In genomic region chr17:36720131-36720530, GRCh38 we compare ENCODE assay signal across 19 cellular contexts.
"Had no signal": no experiment of that assay in that cellular context is flagged by ENCODE, and none has a peak within 500 bp of the region (broad histone marks: within the 10 kb centered on the region; RNA-seq: fewer than 3 reads in every experiment).

No MANE protein-coding gene starts in this region.

- H3K4me3 ChIP-seq: cardiac muscle cell, esophagus muscularis mucosa, sigmoid colon, thoracic aorta, upper lobe of left lung had no signal

- H3K36me3 Mint-ChIP-seq: activated naive CD4-positive, alpha-beta T cell treated with anti-CD3 and anti-CD28 coated beads, Interleukin-2, amount 50 U/mL, for 72 hours; natural killer cell treated with Interleukin-12 subunit alpha and Interleukin-12 subunit beta and Interleukin-15 and Interleukin-18, amount 100 ng/mL, for 72 hours; stimulated activated memory B cell treated with anti-CD40 and anti-IgM and Interleukin-4, amounts not matched to agents 10 μg/mL and 1 μg/mL and 100 μg/mL, for 72 hours; WTC11 had no signal

- H3K27me3 Mint-ChIP-seq: natural killer cell treated with Interleukin-12 subunit alpha and Interleukin-12 subunit beta and Interleukin-15 and Interleukin-18, amount 100 ng/mL, for 72 hours had no signal

- H3K27me3 ChIP-seq: cardiac muscle cell had no signal

- H3K36me3 ChIP-seq: cardiac muscle cell, esophagus muscularis mucosa, sigmoid colon, thoracic aorta, upper lobe of left lung had no signal

- H3K9me3 ChIP-seq: esophagus muscularis mucosa, sigmoid colon, thoracic aorta, upper lobe of left lung had no signal

- FAIRE-seq: endothelial cell of umbilical vein had no signal

- H3K4me3 Mint-ChIP-seq: dendritic cell treated with granulocyte-macrophage colony-stimulating factor and Interleukin-4, amounts not matched to agents 40 ng/mL and 50 ng/mL, for 4 days; stimulated activated memory B cell treated with anti-CD40 and anti-IgM and Interleukin-4, amounts not matched to agents 10 μg/mL and 1 μg/mL and 100 μg/mL, for 72 hours; T-helper 1 cell treated with Interleukin-12 subunit alpha and Interleukin-12 subunit beta and Interleukin-4 antibody, amounts not matched to agents 30 μg/mL and 1 μg/mL, for 36 hours; WTC11 had no signal

- H3K27ac Mint-ChIP-seq: dendritic cell treated with granulocyte-macrophage colony-stimulating factor and Interleukin-4, amounts not matched to agents 40 ng/mL and 50 ng/mL, for 4 days; stimulated activated memory B cell treated with anti-CD40 and anti-IgM and Interleukin-4, amounts not matched to agents 10 μg/mL and 1 μg/mL and 100 μg/mL, for 72 hours; WTC11 had no signal

- DNase-seq: activated CD4-positive, alpha-beta T cell treated with anti-CD3 and anti-CD28 coated beads, Interleukin-2, amount 50 U/mL, for 1 hour; activated CD8-positive, alpha-beta memory T cell treated with anti-CD3 and anti-CD28 coated beads, Interleukin-2, amount 50 U/mL, for 4 hours; activated effector memory CD4-positive, alpha-beta T cell treated with anti-CD3 and anti-CD28 coated beads, Interleukin-2, amount 50 U/mL, for 16 hours; activated T-cell treated with anti-CD3 and anti-CD28 coated beads, Interleukin-2, amount 50 U/mL, for 4 hours; amygdala; effector memory CD4-positive, alpha-beta T cell; sigmoid colon; stimulated activated CD4-positive, alpha-beta T cell treated with anti-CD3 and anti-CD28 coated beads, Interleukin-4, amount 100 ng/mL, for 24 hours; upper lobe of left lung had no signal

- H3K9me3 Mint-ChIP-seq: activated T-cell treated with anti-CD3 and anti-CD28 coated beads, Interleukin-2, amount 50 U/mL, for 4 hours; T-helper 1 cell treated with Interleukin-12 subunit alpha and Interleukin-12 subunit beta and Interleukin-4 antibody, amounts not matched to agents 30 μg/mL and 1 μg/mL, for 36 hours had no signal

- ATAC-seq: activated naive CD4-positive, alpha-beta T cell treated with anti-CD3 and anti-CD28 coated beads, Interleukin-2, amount 50 U/mL, for 72 hours; activated T-cell treated with anti-CD3 and anti-CD28 coated beads, Interleukin-2, amount 50 U/mL, for 4 hours; natural killer cell treated with Interleukin-12 subunit alpha and Interleukin-12 subunit beta and Interleukin-15 and Interleukin-18, amount 100 ng/mL, for 72 hours; stimulated activated memory B cell treated with anti-CD40 and anti-IgM and Interleukin-4, amounts not matched to agents 10 μg/mL and 1 μg/mL and 100 μg/mL, for 72 hours; WTC11 had no signal

- H3K27ac ChIP-seq: esophagus muscularis mucosa, sigmoid colon, thoracic aorta, upper lobe of left lung had no signal
